In the genomic region with DNA sequence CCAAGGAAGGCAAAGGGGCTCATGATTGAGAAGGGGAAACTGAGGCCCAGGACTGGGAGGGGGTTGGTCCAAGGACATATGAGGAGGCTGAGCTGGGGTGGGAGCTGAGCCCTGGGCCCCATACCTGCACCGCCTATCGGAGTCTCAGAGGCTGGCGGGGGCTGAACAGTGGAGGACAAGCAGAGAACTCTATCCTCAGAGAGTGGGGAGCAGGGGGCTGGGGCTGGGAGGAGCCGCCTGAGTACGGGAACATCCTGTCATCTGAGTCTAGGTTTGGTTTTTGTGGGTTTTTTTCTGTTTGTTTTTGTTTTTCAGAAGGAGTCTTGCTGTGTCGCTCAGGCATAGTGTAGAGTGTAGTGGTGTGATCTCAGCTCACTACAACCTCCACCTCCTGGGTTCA, we compare ENCODE assay signal across 12 cellular contexts. TPM values are rescaled to one million over a fixed set of nuclear protein-coding genes. Genes with fewer than 3 reads are reported as not detected.
DNase-seq lines count a peak whose midpoint lies in the region; ATAC-seq and TF ChIP-seq lines count a peak whose summit lies in the region.
"Had no signal": no experiment of that assay in that cellular context is flagged by ENCODE, and none has a peak within 500 bp of the region (broad histone marks: within the 10 kb centered on the region; RNA-seq: fewer than 3 reads in every experiment).

No MANE protein-coding gene starts in this region.

- TF ChIP-seq CTCF in mucosa of descending colon (IDR thresholded peaks at IDR 0.05) = no peak
- TF ChIP-seq CTCF in thyroid gland (IDR thresholded peaks at IDR 0.05) = no peak
- no peak for TF ChIP-seq CTCF in colonic mucosa (IDR thresholded peaks at IDR 0.05)

- no peak overlapping the region for H2AFZ ChIP-seq in Karpas-422 (ENCODE audit: low read length)
- H2AFZ ChIP-seq: GM23248 had no signal

- intact Hi-C loops in mucosa of descending colon (cut with DNase I, micrococcal nuclease) = no loop called here
- intact Hi-C loops in thyroid gland (cut with DNase I) = no loop called here
- intact Hi-C loops in colonic mucosa (cut with DNase I) = no loop called here

- H3K4me3 ChIP-seq in mucosa of descending colon (no peak overlapping the region), thyroid gland (replicated peaks in 1 of 3) (no peak overlapping the region), colonic mucosa (no peak overlapping the region), Karpas-422 (ENCODE audit: low read length) (no peak overlapping the region)
- H3K4me3 ChIP-seq: GM23248, SJSA1 had no signal

- H3K9me3 ChIP-seq in mucosa of descending colon (no peaks in the 10 kb centered on the region), thyroid gland (no peaks in the 10 kb centered on the region), colonic mucosa (no peaks in the 10 kb centered on the region), Karpas-422 (ENCODE audit: low read length) (no peaks in the 10 kb centered on the region)
- H3K9me3 ChIP-seq: SJSA1 had no signal

- H3K9ac ChIP-seq in colonic mucosa (ENCODE audit: low read depth in 2 of 2, low read length in 2 of 2) = peak overlapping the region in 1 of 2 donors; percentile 12
- no peak overlapping the region for H3K9ac ChIP-seq in Karpas-422 (ENCODE audit: low read length)
- H3K9ac ChIP-seq: GM23248 had no signal

- DNase-seq in activated gamma-delta T cell treated with Interleukin-2 at 50 U/mL for 16 hours = peak; percentile 27
- no peak for DNase-seq in activated gamma-delta T cell (lab: John Stamatoyannopoulos, UW)
- peak; percentile 47 for DNase-seq in activated naive CD4-positive, alpha-beta T cell treated with anti-CD3 and anti-CD28 coated beads, Interleukin-2, amount 50 U/mL, for 16 hours
- DNase-seq in mucosa of descending colon = no peak
- DNase-seq in thyroid gland = no peak
- DNase-seq in colonic mucosa = no peak
- DNase-seq in Karpas-422 = no peak
- DNase-seq: GF-D8, GM23248, NCI-H524 had no signal

- H3K4me1 ChIP-seq in mucosa of descending colon (ENCODE audit: low read depth) (no peaks in the 10 kb centered on the region), thyroid gland (peaks cover 10 to 34% of the 10 kb centered on the region in 2 donors), colonic mucosa (peaks cover 3% of the 10 kb centered on the region), Karpas-422 (ENCODE audit: low read length) (no peaks in the 10 kb centered on the region)

- H3K27ac ChIP-seq in thyroid gland (peak overlapping the region; percentile 36 to 91 (median 61)), colonic mucosa (no peak overlapping the region), Karpas-422 (ENCODE audit: low read length) (no peak overlapping the region)
- H3K27ac ChIP-seq: GM23248, SJSA1 had no signal

- TF ChIP-seq POLR2A in thyroid gland (IDR thresholded peaks at IDR 0.05) = no peak

- no peaks in the 10 kb centered on the region for H3K27me3 ChIP-seq in thyroid gland
- H3K27me3 ChIP-seq in colonic mucosa = no peaks in the 10 kb centered on the region
- no peaks in the 10 kb centered on the region for H3K27me3 ChIP-seq in Karpas-422 (ENCODE audit: low read length)
- H3K27me3 ChIP-seq: SJSA1 had no signal

- no peaks in the 10 kb centered on the region for H4K20me1 ChIP-seq in Karpas-422 (ENCODE audit: insufficient read depth, low read depth, low read length)

- H3K79me2 ChIP-seq in Karpas-422 (ENCODE audit: low read length) = no peaks in the 10 kb centered on the region

- WGBS in thyroid gland, 2 donors = 86 to 88% methylated on average over 6 of the region's 6 CpGs

- ATAC-seq in mucosa of descending colon (peak; percentile 35), HG02588 (IDR thresholded peaks at IDR 0.05; ENCODE audit: unreplicated experiment) (no peak)

- H3K9me2 ChIP-seq in Karpas-422 (replicated peaks; ENCODE audit: insufficient read depth, low read length) = no peaks in the 10 kb centered on the region

- H3K36me3 ChIP-seq in mucosa of descending colon (ENCODE audit: low read depth) (peaks cover 13% of the 10 kb centered on the region), thyroid gland (peaks cover 47 to 51% of the 10 kb centered on the region in 2 donors), colonic mucosa (peaks cover 9% of the 10 kb centered on the region), Karpas-422 (ENCODE audit: insufficient read depth, low read length) (peaks cover 3% of the 10 kb centered on the region)

- H3K4me2 ChIP-seq in Karpas-422 (ENCODE audit: low read depth, low read length, poor library complexity, severe bottlenecking) = no peak overlapping the region

RNA-seq across cellular contexts. Expression of gene ARRDC2, which starts 6.2 kb away (rescaled TPM):
- 10 to 100 TPM; 26.4 to 31.1 (median 30.8) TPM for total RNA-seq in mucosa of descending colon
- 100 to 1,000 TPM in 2 of 4 donors, 10 to 100 TPM in 2; 51.1 to 120 (median 82.8) TPM for total RNA-seq in thyroid gland
- total RNA-seq in colonic mucosa = 10 to 100 TPM; 15.8 to 16.4 TPM
- total RNA-seq in Karpas-422 (2014; rRNA removed; shearing (Covaris generic); ENCODE audit: low replicate concordance) = 12.3 and 46.8 TPM in 2 replicates

RNA-seq across cellular contexts. Expression of gene KCNN1, which starts 47.3 kb away (rescaled TPM):
- under 1 TPM in 1 of 3 donors, not detected in 2; 0.79 TPM for total RNA-seq in mucosa of descending colon
- total RNA-seq in thyroid gland = under 1 TPM in 1 of 4 donors, not detected in 3; 0.22 TPM
- total RNA-seq in colonic mucosa = not detected
- total RNA-seq in Karpas-422 (2014; rRNA removed; shearing (Covaris generic); ENCODE audit: low replicate concordance) = not detected in 2 replicates
- total RNA-seq: GM23248, SJSA1 had no signal

Comparison
In these comparisons a context has a peak if more than half of its experiments do, and no peak if none do; other contexts are left out.
1. DNase-seq: peak in activated gamma-delta T cell treated with Interleukin-2 at 50 U/mL for 16 hours (single experiment) and activated naive CD4-positive, alpha-beta T cell treated with anti-CD3 and anti-CD28 coated beads, Interleukin-2, amount 50 U/mL, for 16 hours (single experiment); none in activated gamma-delta T cell (single experiment), mucosa of descending colon (0 of 3), thyroid gland (0 of 2), colonic mucosa (single experiment) and Karpas-422 (single experiment).
2. H3K27ac ChIP-seq: peak in thyroid gland (3 of 3); none in colonic mucosa (single experiment) and Karpas-422 (single experiment).